In the genomic region with DNA sequence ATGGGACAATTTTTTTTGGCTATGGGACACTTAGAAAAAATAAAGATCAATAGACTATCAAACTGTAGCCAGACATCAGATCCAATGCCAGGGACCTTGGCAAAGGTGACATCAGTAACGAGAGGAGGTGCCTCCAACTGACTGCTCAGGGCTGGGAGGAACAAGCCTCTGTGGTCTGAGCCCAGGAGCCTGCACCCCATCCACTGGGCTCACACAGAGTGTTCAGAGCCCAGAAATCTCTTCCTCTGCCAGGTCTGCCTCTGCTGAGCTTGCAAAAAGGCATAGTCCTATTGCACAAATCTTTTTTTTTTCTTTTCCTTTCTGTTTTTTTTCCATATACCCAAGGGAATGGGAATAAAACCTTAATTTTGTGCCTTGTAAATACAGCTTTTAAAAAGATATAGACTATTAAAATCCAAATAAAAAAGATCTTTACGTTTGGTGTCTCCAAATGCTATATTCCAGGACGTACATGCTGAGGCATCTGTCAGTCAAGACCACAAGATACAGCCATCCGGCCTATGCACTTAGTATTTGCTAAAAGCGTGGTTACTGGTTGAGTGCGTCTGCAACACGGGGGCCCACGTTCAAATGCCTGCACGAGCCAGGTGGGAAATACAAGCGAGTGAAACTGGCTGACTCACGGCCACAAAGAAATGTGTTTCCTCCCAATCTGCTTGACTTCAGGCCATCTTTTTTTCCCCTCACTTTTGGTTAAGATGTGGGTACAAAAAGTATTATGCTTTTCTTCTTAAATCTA, we compare ENCODE assay signal across 8 cellular contexts. TPM values are rescaled to one million over a fixed set of nuclear protein-coding genes. Genes with fewer than 3 reads are reported as not detected.
A peak's percentile ranks its signal among the peaks of the same experiment; 100 is the strongest.
DNase-seq lines count a peak whose midpoint lies in the region; ATAC-seq and TF ChIP-seq lines count a peak whose summit lies in the region.

No MANE protein-coding gene starts in this region.

- no peak overlapping the region for H3K4me3 Mint-ChIP-seq in osteocyte (ENCODE audit: unreplicated experiment)

- peaks cover 2% of the 10 kb centered on the region for H3K27me3 Mint-ChIP-seq in osteocyte (ENCODE audit: unreplicated experiment)

- DNase-seq in RPMI7951 (ENCODE audit: low read depth) (peak; percentile 63), NCI-H526 (lab: John Stamatoyannopoulos, UW) (no peak), NCI-H345 (lab: John Stamatoyannopoulos, UW) (no peak), osteocyte (ENCODE audit: extremely low spot score, unreplicated experiment) (no peak)
- peak; percentile 75 for DNase-seq in activated effector memory CD4-positive, alpha-beta T cell treated with Interleukin-2 at 50 U/mL for 16 hours
- DNase-seq in stimulated activated CD4-positive, alpha-beta T cell treated with anti-CD3 and anti-CD28 coated beads, Interleukin-1b, Interleukin-23, amount 100 ng/mL, for 24 hours (ENCODE audit: low read depth in 4 of 4, low spot score in 1 of 4): peak in 3 of 4 experiments; percentile 52 to 75 (median 71)

- H3K27ac Mint-ChIP-seq in osteocyte (ENCODE audit: unreplicated experiment): no peak overlapping the region

- H3K36me3 Mint-ChIP-seq in osteocyte (ENCODE audit: unreplicated experiment): no peaks in the 10 kb centered on the region

- ATAC-seq in GM18520 (IDR thresholded peaks at IDR 0.05; ENCODE audit: unreplicated experiment) (peak; percentile 67), HG02973 (IDR thresholded peaks at IDR 0.05; ENCODE audit: unreplicated experiment) (peak; percentile 95)

- no peaks in the 10 kb centered on the region for H3K9me3 Mint-ChIP-seq in osteocyte (ENCODE audit: unreplicated experiment)

- no peak for TF ChIP-seq CTCF in osteocyte (IDR thresholded peaks at IDR 0.05)

- peaks cover under 1% of the 10 kb centered on the region for H3K4me1 Mint-ChIP-seq in osteocyte (ENCODE audit: unreplicated experiment)

RNA-seq across cellular contexts. Expression of gene ARHGAP25, which starts 7.8 kb away (rescaled TPM):
- 0.12 TPM in 1 of 2 replicates, not detected in the other for total RNA-seq in RPMI7951 (2014; rRNA removed; shearing (Covaris generic))
- total RNA-seq in osteocyte: 0.42 and 0.43 TPM in 2 replicates

Comparison
In these comparisons a context has a peak if more than half of its experiments do, and no peak if none do; other contexts are left out.
1. DNase-seq: peak in RPMI7951 (single experiment), activated effector memory CD4-positive, alpha-beta T cell treated with Interleukin-2 at 50 U/mL for 16 hours (single experiment) and stimulated activated CD4-positive, alpha-beta T cell treated with anti-CD3 and anti-CD28 coated beads, Interleukin-1b, Interleukin-23, amount 100 ng/mL, for 24 hours (3 of 4); none in NCI-H526 (0 of 2), NCI-H345 (single experiment) and osteocyte (single experiment).